Comparison of ENCODE assay signal across 13 cellular contexts in the genomic region with DNA sequence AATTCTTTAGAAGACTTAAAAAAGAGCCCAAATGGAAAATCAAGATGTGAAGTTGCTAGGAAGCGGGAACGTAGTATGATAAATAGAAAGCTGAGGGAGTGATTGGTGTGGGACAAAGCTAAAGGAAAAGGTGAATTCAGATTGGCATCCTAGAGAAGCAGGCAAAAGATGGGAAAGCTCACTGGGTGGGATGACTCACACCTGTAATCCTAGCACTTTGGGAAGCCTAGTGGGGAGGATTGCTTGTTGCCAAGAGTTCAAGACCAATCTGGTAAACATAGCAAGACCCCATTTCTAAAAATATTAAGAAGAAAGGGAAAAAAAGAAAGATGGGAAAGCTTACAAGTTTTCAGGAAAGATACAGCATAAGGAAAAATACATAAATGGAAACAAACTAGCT. TPM values are rescaled to one million over a fixed set of nuclear protein-coding genes. Genes with fewer than 3 reads are reported as not detected.
DNase-seq lines count a peak whose midpoint lies in the region; ATAC-seq and TF ChIP-seq lines count a peak whose summit lies in the region.
"Had no signal": no experiment of that assay in that cellular context is flagged by ENCODE, and none has a peak within 500 bp of the region (broad histone marks: within the 10 kb centered on the region; RNA-seq: fewer than 3 reads in every experiment).

No MANE protein-coding gene starts in this region.

- H4K20me1 ChIP-seq in Loucy (ENCODE audit: insufficient read depth, low read length, poor library complexity, severe bottlenecking) (no peaks in the 10 kb centered on the region), neural cell (ENCODE audit: insufficient read depth) (no peaks in the 10 kb centered on the region)

- no peaks in the 10 kb centered on the region for H3K27me3 Mint-ChIP-seq in activated CD4-positive, alpha-beta T cell treated with anti-CD3 and anti-CD28 coated beads, Interleukin-2, amount 10 ng/mL, durations not matched to agents 24 days and 14 days
- no peaks in the 10 kb centered on the region for H3K27me3 Mint-ChIP-seq in activated naive CD8-positive, alpha-beta T cell treated with anti-CD3 and anti-CD28 coated beads, Interleukin-2, amount 50 U/mL, for 24 hours

- H3K4me3 Mint-ChIP-seq in activated CD4-positive, alpha-beta T cell treated with anti-CD3 and anti-CD28 coated beads, Interleukin-2, amount 10 ng/mL, durations not matched to agents 24 days and 14 days: peak overlapping the region; percentile 61
- H3K4me3 Mint-ChIP-seq in activated naive CD8-positive, alpha-beta T cell treated with anti-CD3 and anti-CD28 coated beads, Interleukin-2, amount 50 U/mL, for 24 hours: peak overlapping the region; percentile 94

- DNase-seq in activated CD4-positive, alpha-beta T cell treated with anti-CD3 and anti-CD28 coated beads, Interleukin-2, amount 10 ng/mL, durations not matched to agents 24 days and 14 days: no peak
- no peak for DNase-seq in activated CD4-positive, alpha-beta T cell treated with anti-CD3 and anti-CD28 coated beads, Interleukin-2, amount 50 U/mL, for 4 hours
- no peak for DNase-seq in activated naive CD8-positive, alpha-beta T cell treated with anti-CD3 and anti-CD28 coated beads, Interleukin-2, amount 50 U/mL, for 24 hours
- DNase-seq in NCI-H1092 treated with DMSO at 0.1 percent for 48 hours (lab: John Stamatoyannopoulos, UW) (no peak), DMS153 treated with DMSO at 0.1 percent for 48 hours (lab: John Stamatoyannopoulos, UW; ENCODE audit: unreplicated experiment) (no peak)
- DNase-seq: hypothalamus; NCI-H1417; NCI-H510A treated with DMSO at 0.1 percent for 48 hours; stimulated activated CD4-positive, alpha-beta T cell treated with anti-CD3 and anti-CD28 coated beads, Interleukin-12 subunit alpha, Interleukin-12 subunit beta, amount 100 ng/mL, for 4 hours; trophoblast cell had no signal

- intact Hi-C loops in activated CD4-positive, alpha-beta T cell treated with anti-CD3 and anti-CD28 coated beads, Interleukin-2, amount 10 ng/mL, durations not matched to agents 24 days and 14 days (cut with micrococcal nuclease): no loop called here

- H3K4me2 ChIP-seq in Loucy (ENCODE audit: low read depth, low read length, poor library complexity, severe bottlenecking) (peak overlapping the region; percentile 82), neural cell (ENCODE audit: low read length) (no peak overlapping the region)

- peaks cover 24% of the 10 kb centered on the region for H3K4me1 Mint-ChIP-seq in activated CD4-positive, alpha-beta T cell treated with anti-CD3 and anti-CD28 coated beads, Interleukin-2, amount 10 ng/mL, durations not matched to agents 24 days and 14 days
- peaks cover 44% of the 10 kb centered on the region for H3K4me1 Mint-ChIP-seq in activated naive CD8-positive, alpha-beta T cell treated with anti-CD3 and anti-CD28 coated beads, Interleukin-2, amount 50 U/mL, for 24 hours

- no peak overlapping the region for H2AFZ ChIP-seq in Loucy (ENCODE audit: low read length)
- H2AFZ ChIP-seq in neural cell (ENCODE audit: low read depth, low read length): no peak overlapping the region

- ATAC-seq in activated naive CD8-positive, alpha-beta T cell treated with anti-CD3 and anti-CD28 coated beads, Interleukin-2, amount 50 U/mL, for 24 hours: no peak
- no peak for ATAC-seq in GM21737 (IDR thresholded peaks at IDR 0.05; ENCODE audit: unreplicated experiment)

- H3K4me3 ChIP-seq in Loucy (ENCODE audit: low read length, poor library complexity, severe bottlenecking) (peak overlapping the region; percentile 2), neural cell (ENCODE audit: low read length) (peak overlapping the region; percentile 23)

- peaks cover 24% of the 10 kb centered on the region for H3K4me1 ChIP-seq in Loucy (ENCODE audit: insufficient read depth, low read length, poor library complexity, severe bottlenecking)

- H3K9me3 ChIP-seq in Loucy (ENCODE audit: insufficient read depth, low read depth, low read length): no peaks in the 10 kb centered on the region
- H3K9me3 ChIP-seq in neural cell (ENCODE audit: low read length): no peaks in the 10 kb centered on the region

- H3K36me3 ChIP-seq in Loucy (ENCODE audit: insufficient read depth, low read length) (no peaks in the 10 kb centered on the region), neural cell (ENCODE audit: insufficient read depth, low read length) (no peaks in the 10 kb centered on the region)

- no peaks in the 10 kb centered on the region for H3F3A ChIP-seq in Loucy (ENCODE audit: low read depth)
- H3F3A ChIP-seq in neural cell (ENCODE audit: insufficient read depth, low read length, poor library complexity, severe bottlenecking): no peaks in the 10 kb centered on the region

- H3K27ac Mint-ChIP-seq in activated CD4-positive, alpha-beta T cell treated with anti-CD3 and anti-CD28 coated beads, Interleukin-2, amount 10 ng/mL, durations not matched to agents 24 days and 14 days: no peak overlapping the region
- peak overlapping the region; percentile 71 for H3K27ac Mint-ChIP-seq in activated naive CD8-positive, alpha-beta T cell treated with anti-CD3 and anti-CD28 coated beads, Interleukin-2, amount 50 U/mL, for 24 hours

- no peaks in the 10 kb centered on the region for H3K9me2 ChIP-seq in Loucy (replicated peaks; ENCODE audit: low read depth, low read length)
- no peaks in the 10 kb centered on the region for H3K9me2 ChIP-seq in neural cell (ENCODE audit: insufficient read depth, low read length)

- peaks cover 29% of the 10 kb centered on the region for H3K79me2 ChIP-seq in Loucy (ENCODE audit: insufficient read depth, low read length)
- H3K79me2 ChIP-seq in neural cell (replicated peaks; ENCODE audit: insufficient read depth, low read length): peaks cover 22% of the 10 kb centered on the region

- TF ChIP-seq CTCF in Loucy (conservative IDR thresholded peaks at IDR 0.05; ENCODE audit: low read length) (no peak), neural cell (IDR thresholded peaks at IDR 0.05; ENCODE audit: poor library complexity, severe bottlenecking) (no peak)

- no peaks in the 10 kb centered on the region for H3K9me3 Mint-ChIP-seq in activated CD4-positive, alpha-beta T cell treated with anti-CD3 and anti-CD28 coated beads, Interleukin-2, amount 10 ng/mL, durations not matched to agents 24 days and 14 days
- H3K9me3 Mint-ChIP-seq in activated naive CD8-positive, alpha-beta T cell treated with anti-CD3 and anti-CD28 coated beads, Interleukin-2, amount 50 U/mL, for 24 hours: no peaks in the 10 kb centered on the region

- H3K27me3 ChIP-seq in Loucy (ENCODE audit: insufficient read depth, low read length, poor library complexity, severe bottlenecking): no peaks in the 10 kb centered on the region
- no peaks in the 10 kb centered on the region for H3K27me3 ChIP-seq in neural cell (ENCODE audit: insufficient read depth, low read depth, low read length)

- H3K9ac ChIP-seq in Loucy (ENCODE audit: low read depth, low read length, poor library complexity, severe bottlenecking) (no peak overlapping the region), neural cell (ENCODE audit: low read length) (no peak overlapping the region)

- H3K36me3 Mint-ChIP-seq in activated CD4-positive, alpha-beta T cell treated with anti-CD3 and anti-CD28 coated beads, Interleukin-2, amount 10 ng/mL, durations not matched to agents 24 days and 14 days (ENCODE audit: low read depth): peaks cover 39% of the 10 kb centered on the region
- peaks cover 49% of the 10 kb centered on the region for H3K36me3 Mint-ChIP-seq in activated naive CD8-positive, alpha-beta T cell treated with anti-CD3 and anti-CD28 coated beads, Interleukin-2, amount 50 U/mL, for 24 hours (ENCODE audit: low read depth)

- no peak for TF ChIP-seq RAD21 in neural cell (conservative IDR thresholded peaks at IDR 0.05)

- TF ChIP-seq EP300 in neural cell (conservative IDR thresholded peaks at IDR 0.05; ENCODE audit: poor library complexity, severe bottlenecking): no peak

- no peak overlapping the region for H3K27ac ChIP-seq in neural cell (ENCODE audit: low read length)

RNA-seq across cellular contexts. Expression of a gene that starts 1.8 kb away (rescaled TPM):
- 80.8 and 87.3 TPM in 2 replicates for total RNA-seq in activated CD4-positive, alpha-beta T cell treated with anti-CD3 and anti-CD28 coated beads, Interleukin-2, amount 10 ng/mL, durations not matched to agents 24 days and 14 days
- 170 TPM in 2 replicates for polyA plus RNA-seq in neural cell
- polyA minus RNA-seq in neural cell: 53.5 and 54.0 TPM in 2 replicates

RNA-seq across cellular contexts. Expression of a gene that starts 13.1 kb away (rescaled TPM):
- 6.0 and 7.5 TPM in 2 replicates for total RNA-seq in activated CD4-positive, alpha-beta T cell treated with anti-CD3 and anti-CD28 coated beads, Interleukin-2, amount 10 ng/mL, durations not matched to agents 24 days and 14 days
- polyA plus RNA-seq in neural cell: 7.3 and 9.1 TPM in 2 replicates
- polyA minus RNA-seq in neural cell: 4.7 and 5.1 TPM in 2 replicates

RNA-seq across cellular contexts. Expression of a gene that starts 22.9 kb away (rescaled TPM):
- 0.64 and 0.93 TPM in 2 replicates for total RNA-seq in activated CD4-positive, alpha-beta T cell treated with anti-CD3 and anti-CD28 coated beads, Interleukin-2, amount 10 ng/mL, durations not matched to agents 24 days and 14 days
- 2.6 and 17.1 TPM in 2 replicates for polyA plus RNA-seq in neural cell
- polyA minus RNA-seq in neural cell: not detected in 2 replicates

RNA-seq across cellular contexts. Expression of a gene that starts 25.9 kb away (rescaled TPM):
- total RNA-seq in activated CD4-positive, alpha-beta T cell treated with anti-CD3 and anti-CD28 coated beads, Interleukin-2, amount 10 ng/mL, durations not matched to agents 24 days and 14 days: 96.4 and 97.9 TPM in 2 replicates
- 86.1 and 92.1 TPM in 2 replicates for polyA plus RNA-seq in neural cell
- polyA minus RNA-seq in neural cell: 62.8 and 64.6 TPM in 2 replicates

RNA-seq across cellular contexts. Expression of a gene that starts 26.7 kb away (rescaled TPM):
- total RNA-seq in activated CD4-positive, alpha-beta T cell treated with anti-CD3 and anti-CD28 coated beads, Interleukin-2, amount 10 ng/mL, durations not matched to agents 24 days and 14 days: 101 and 105 TPM in 2 replicates
- polyA plus RNA-seq in neural cell: 164 and 167 TPM in 2 replicates
- 76.2 and 78.0 TPM in 2 replicates for polyA minus RNA-seq in neural cell
